ENCODE assay signal across 10 cellular contexts in the genomic region with DNA sequence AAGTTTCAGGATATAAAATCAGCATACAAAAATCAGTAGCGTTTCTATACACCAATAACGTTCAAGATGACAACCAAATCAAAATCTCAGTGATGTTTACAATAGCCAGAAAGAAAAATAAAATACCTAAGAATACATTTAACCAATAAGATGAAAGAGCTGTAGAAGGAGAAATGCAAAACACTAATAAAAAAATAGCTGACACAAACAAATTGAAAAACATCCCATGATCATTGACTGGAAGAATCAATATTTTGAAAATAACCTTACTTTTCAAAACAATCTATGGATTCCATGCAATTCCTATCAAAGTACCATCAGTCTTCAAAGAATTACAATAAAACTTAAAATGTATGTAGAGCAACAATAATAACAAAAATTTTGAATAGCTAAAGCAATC.
"Had no signal": no experiment of that assay in that cellular context is flagged by ENCODE, and none has a peak within 500 bp of the region (broad histone marks: within the 10 kb centered on the region; RNA-seq: fewer than 3 reads in every experiment).

No MANE protein-coding gene starts in this region.

- H3K36me3 ChIP-seq: HAP-1 had no signal

- H3K4me1 ChIP-seq: HAP-1 had no signal

- FAIRE-seq: H1, H54 had no signal

- H3K4me3 ChIP-seq: GM23248, GM23338, HAP-1 had no signal

- H3K9me3 ChIP-seq: HAP-1 had no signal

- H3K9ac ChIP-seq: GM23248 had no signal

- DNase-seq: GM23248, H7, H9, HCEC 1CT, HFFc6 had no signal

- H2AFZ ChIP-seq: GM23248, GM23338 had no signal

- H3K4me2 ChIP-seq: GM23338 had no signal

- H3K27ac ChIP-seq: GM23248 had no signal

- ATAC-seq: GM23338, HCT116 had no signal
